ENCODE assay signal across 8 cellular contexts in the genomic region with DNA sequence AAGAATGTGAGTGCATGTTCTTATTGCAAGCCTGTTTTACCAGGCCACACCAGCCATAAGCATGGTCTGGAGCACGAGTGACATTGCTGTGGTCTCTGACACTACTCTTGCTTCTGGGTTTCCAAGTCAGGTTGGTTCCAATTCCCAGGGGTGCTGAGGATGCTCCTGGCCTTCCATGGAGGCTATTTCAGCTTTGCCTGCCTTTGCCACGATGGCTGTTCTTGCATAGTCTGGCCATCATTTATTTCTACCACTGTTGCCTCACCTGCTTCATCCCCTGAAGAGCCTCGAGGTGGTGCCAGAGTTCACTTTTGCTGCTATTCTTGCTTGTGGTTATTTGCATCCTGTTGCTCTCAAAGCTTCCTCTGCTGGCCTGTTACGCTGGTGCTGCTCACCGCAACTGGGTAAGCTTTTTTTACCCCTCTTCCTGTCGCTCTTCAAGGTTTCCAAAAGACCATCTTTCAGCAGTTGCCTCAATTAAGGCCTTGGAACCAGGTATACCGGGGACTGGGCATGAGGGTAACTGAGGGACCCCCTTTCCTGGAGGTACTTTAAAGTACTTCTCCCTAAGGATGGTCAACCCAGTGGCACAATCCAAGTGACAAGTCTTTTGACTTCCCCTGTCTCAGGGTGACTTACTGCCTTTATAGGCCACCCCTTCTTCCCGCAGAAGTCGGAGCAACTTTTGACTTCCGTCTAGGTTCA.
DNase-seq lines count a peak whose midpoint lies in the region; ATAC-seq lines count a peak whose summit lies in the region.

No MANE protein-coding gene starts in this region.

- no peaks in the 10 kb centered on the region for H3K9me3 ChIP-seq in right cardiac atrium (ENCODE audit: control insufficient read depth, low read length)

- H3K27ac ChIP-seq in right cardiac atrium (ENCODE audit: low read length), result no peak overlapping the region

- WGBS in right cardiac atrium, result 57% methylated on average over 10 of the region's 10 CpGs

- no peaks in the 10 kb centered on the region for H3K27me3 ChIP-seq in right cardiac atrium (ENCODE audit: control insufficient read depth, insufficient read depth)

- ATAC-seq in GM19463 (IDR thresholded peaks at IDR 0.05; ENCODE audit: unreplicated experiment) (peak; percentile 100), HG03521 (IDR thresholded peaks at IDR 0.05; ENCODE audit: unreplicated experiment) (peak; percentile 100), right cardiac atrium (peak; percentile 75 to 82)

- no peak overlapping the region for H3K4me3 ChIP-seq in right cardiac atrium (ENCODE audit: low read length)

- DNase-seq in DMS 273 (lab: John Stamatoyannopoulos, UW; ENCODE audit: unreplicated experiment), result peak; percentile 46
- peak; percentile 95 for DNase-seq in SIG-M5 treated with dmso at 0.1 percent for 504 hours (lab: John Stamatoyannopoulos, UW; ENCODE audit: unreplicated experiment)
- peak; percentile 10 to 53 (median 37) for DNase-seq in activated naive CD4-positive, alpha-beta T cell (lab: John Stamatoyannopoulos, UW)
- DNase-seq in right cardiac atrium, result peak in 1 of 3 donors; percentile 50
- peak; percentile 21 to 58 for DNase-seq in stimulated activated CD4-positive, alpha-beta T cell treated with anti-CD3 and anti-CD28 coated beads, Interleukin-15, amount 100 ng/mL, for 1 hour (ENCODE audit: low read depth in 1 of 2, low spot score in 1 of 2)
- DNase-seq in HPDE6-E6E7 (ENCODE audit: extremely low spot score), result no peak

- no peaks in the 10 kb centered on the region for H3K4me1 ChIP-seq in right cardiac atrium (ENCODE audit: control insufficient read depth, insufficient read depth, low read length)

- intact Hi-C loops in right cardiac atrium (cut with DNase I), result loop anchor here in 3 of 4 donors (5.0 to 10.0 kb wide), 2 partner anchors 333 to 335 kb away; no protein-coding TSS in a partner anchor
